Comparison of ENCODE assay signal across 23 cellular contexts in the genomic region with DNA sequence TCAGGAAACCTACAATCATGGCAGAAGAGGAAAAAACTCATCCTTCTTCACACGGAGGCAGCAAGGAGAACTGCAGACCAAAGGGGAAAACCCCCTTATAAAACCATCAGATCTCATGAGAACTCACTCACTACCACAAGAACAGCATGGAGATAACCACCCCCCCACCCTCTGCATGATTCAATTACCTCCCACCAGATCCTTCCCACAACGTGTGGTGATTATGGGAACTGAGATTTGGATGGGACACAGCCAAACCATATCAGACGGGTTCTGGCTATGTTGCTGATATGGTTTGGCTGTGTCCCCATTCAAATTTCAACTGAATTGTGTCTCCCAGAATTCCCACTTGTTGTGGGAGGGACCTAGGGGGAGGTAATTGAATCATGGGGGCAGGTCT.
"Had no signal": no experiment of that assay in that cellular context is flagged by ENCODE, and none has a peak within 500 bp of the region (broad histone marks: within the 10 kb centered on the region; RNA-seq: fewer than 3 reads in every experiment).

No MANE protein-coding gene starts in this region.

- H3K36me3 Mint-ChIP-seq: memory B cell; natural killer cell treated with Interleukin-12 subunit alpha and Interleukin-12 subunit beta and Interleukin-15 and Interleukin-18, amount 100 ng/mL, for 72 hours had no signal

- H3K27ac Mint-ChIP-seq: dendritic cell treated with granulocyte-macrophage colony-stimulating factor and Interleukin-4, amounts not matched to agents 40 ng/mL and 50 ng/mL, for 4 days; effector memory CD8-positive, alpha-beta T cell; memory B cell; natural killer cell treated with Interleukin-12 subunit alpha and Interleukin-12 subunit beta and Interleukin-15 and Interleukin-18, amount 100 ng/mL, for 72 hours; progenitor cell of endocrine pancreas had no signal

- H3K4me3 Mint-ChIP-seq: dendritic cell treated with granulocyte-macrophage colony-stimulating factor and Interleukin-4, amounts not matched to agents 40 ng/mL and 50 ng/mL, for 4 days; effector memory CD8-positive, alpha-beta T cell; memory B cell; natural killer cell treated with Interleukin-12 subunit alpha and Interleukin-12 subunit beta and Interleukin-15 and Interleukin-18, amount 100 ng/mL, for 72 hours had no signal

- H3K4me1 Mint-ChIP-seq: memory B cell had no signal

- H3K9me3 Mint-ChIP-seq: dendritic cell treated with granulocyte-macrophage colony-stimulating factor and Interleukin-4, amounts not matched to agents 40 ng/mL and 50 ng/mL, for 4 days; effector memory CD8-positive, alpha-beta T cell; memory B cell; natural killer cell treated with Interleukin-12 subunit alpha and Interleukin-12 subunit beta and Interleukin-15 and Interleukin-18, amount 100 ng/mL, for 72 hours had no signal

- ATAC-seq: effector memory CD8-positive, alpha-beta T cell; left cardiac atrium; lower lobe of right lung; natural killer cell treated with Interleukin-12 subunit alpha and Interleukin-12 subunit beta and Interleukin-15 and Interleukin-18, amount 100 ng/mL, for 72 hours; pancreas; right cardiac atrium; upper lobe of right lung had no signal

- DNase-seq: effector memory CD8-positive, alpha-beta T cell; esophagus squamous epithelium; foreskin melanocyte; head of caudate nucleus; kidney; left cardiac atrium; left ventricle myocardium inferior; lower lobe of right lung; midbrain; occipital lobe; pancreas; right cardiac atrium; small intestine; stimulated activated CD4-positive, alpha-beta T cell treated with anti-CD3 and anti-CD28 coated beads, Interleukin-12 subunit alpha, Interleukin-12 subunit beta, amount 100 ng/mL, for 4 hours; stimulated activated naive CD4-positive, alpha-beta T cell treated with Interleukin-2 at 50 U/mL for 16 hours; tibial artery; upper lobe of right lung had no signal

- H3K27me3 Mint-ChIP-seq: progenitor cell of endocrine pancreas had no signal

- H3K4me3 ChIP-seq: esophagus squamous epithelium, hepatocyte, left ventricle myocardium inferior, lower lobe of right lung, pancreas, tibial artery, upper lobe of right lung, vagina had no signal
